Comparison of ENCODE assay signal across 2 cellular contexts in the genomic region with DNA sequence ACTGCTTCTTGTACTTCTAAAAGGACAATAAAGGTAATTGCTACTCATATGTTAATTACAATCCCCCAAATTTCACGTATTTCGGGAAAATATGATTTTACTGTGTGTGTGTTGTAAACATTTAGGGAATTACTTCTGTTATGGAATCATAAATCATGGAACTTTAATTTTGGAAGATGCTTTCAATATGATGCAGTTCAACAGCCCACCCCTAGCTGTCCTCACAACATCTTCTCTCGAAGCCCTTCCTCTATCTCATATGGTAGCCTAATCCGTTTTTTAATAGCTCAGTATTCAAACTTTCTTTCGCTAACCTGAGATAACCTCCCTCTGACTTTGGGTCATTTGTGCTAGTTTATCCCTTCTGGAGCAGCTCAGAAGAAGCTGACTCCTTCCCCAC.
TF ChIP-seq lines count a peak whose summit lies in the region.

No MANE protein-coding gene starts in this region.

TF ChIP-seq in A549, 52 proteins besides CTCF, POLR2A, EP300 and RAD21:
- no peak for TF ChIP-seq JUN (IDR thresholded peaks at IDR 0.05)
- TF ChIP-seq, protein P1, sequence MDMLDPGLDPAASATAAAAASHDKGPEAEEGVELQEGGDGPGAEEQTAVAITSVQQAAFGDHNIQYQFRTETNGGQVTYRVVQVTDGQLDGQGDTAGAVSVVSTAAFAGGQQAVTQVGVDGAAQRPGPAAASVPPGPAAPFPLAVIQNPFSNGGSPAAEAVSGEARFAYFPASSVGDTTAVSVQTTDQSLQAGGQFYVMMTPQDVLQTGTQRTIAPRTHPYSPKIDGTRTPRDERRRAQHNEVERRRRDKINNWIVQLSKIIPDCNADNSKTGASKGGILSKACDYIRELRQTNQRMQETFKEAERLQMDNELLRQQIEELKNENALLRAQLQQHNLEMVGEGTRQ (IDR thresholded peaks at IDR 0.05), result no peak
- TF ChIP-seq POLR2AphosphoS2 (conservative IDR thresholded peaks at IDR 0.05; ENCODE audit: low read length), result no peak
- TF ChIP-seq, protein P2, sequence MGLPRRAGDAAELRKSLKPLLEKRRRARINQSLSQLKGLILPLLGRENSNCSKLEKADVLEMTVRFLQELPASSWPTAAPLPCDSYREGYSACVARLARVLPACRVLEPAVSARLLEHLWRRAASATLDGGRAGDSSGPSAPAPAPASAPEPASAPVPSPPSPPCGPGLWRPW (IDR thresholded peaks at IDR 0.05), result no peak
- TF ChIP-seq, protein P3, sequence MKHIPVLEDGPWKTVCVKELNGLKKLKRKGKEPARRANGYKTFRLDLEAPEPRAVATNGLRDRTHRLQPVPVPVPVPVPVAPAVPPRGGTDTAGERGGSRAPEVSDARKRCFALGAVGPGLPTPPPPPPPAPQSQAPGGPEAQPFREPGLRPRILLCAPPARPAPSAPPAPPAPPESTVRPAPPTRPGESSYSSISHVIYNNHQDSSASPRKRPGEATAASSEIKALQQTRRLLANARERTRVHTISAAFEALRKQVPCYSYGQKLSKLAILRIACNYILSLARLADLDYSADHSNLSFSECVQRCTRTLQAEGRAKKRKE (CRISPR knock-in tag; IDR thresholded peaks at IDR 0.05; ENCODE audit: low read depth), result no peak
- no peak for TF ChIP-seq CBX2 (IDR thresholded peaks at IDR 0.05; ENCODE audit: borderline replicate concordance, low read depth)
- no peak for TF ChIP-seq CHD2 (IDR thresholded peaks at IDR 0.05; ENCODE audit: low read length, partially characterized antibody)
TF ChIP-seq in A549: peak in this region for 0.

TF ChIP-seq in GM23338, 12 proteins besides CTCF, POLR2A, EP300 and RAD21:
- TF ChIP-seq, protein P4, sequence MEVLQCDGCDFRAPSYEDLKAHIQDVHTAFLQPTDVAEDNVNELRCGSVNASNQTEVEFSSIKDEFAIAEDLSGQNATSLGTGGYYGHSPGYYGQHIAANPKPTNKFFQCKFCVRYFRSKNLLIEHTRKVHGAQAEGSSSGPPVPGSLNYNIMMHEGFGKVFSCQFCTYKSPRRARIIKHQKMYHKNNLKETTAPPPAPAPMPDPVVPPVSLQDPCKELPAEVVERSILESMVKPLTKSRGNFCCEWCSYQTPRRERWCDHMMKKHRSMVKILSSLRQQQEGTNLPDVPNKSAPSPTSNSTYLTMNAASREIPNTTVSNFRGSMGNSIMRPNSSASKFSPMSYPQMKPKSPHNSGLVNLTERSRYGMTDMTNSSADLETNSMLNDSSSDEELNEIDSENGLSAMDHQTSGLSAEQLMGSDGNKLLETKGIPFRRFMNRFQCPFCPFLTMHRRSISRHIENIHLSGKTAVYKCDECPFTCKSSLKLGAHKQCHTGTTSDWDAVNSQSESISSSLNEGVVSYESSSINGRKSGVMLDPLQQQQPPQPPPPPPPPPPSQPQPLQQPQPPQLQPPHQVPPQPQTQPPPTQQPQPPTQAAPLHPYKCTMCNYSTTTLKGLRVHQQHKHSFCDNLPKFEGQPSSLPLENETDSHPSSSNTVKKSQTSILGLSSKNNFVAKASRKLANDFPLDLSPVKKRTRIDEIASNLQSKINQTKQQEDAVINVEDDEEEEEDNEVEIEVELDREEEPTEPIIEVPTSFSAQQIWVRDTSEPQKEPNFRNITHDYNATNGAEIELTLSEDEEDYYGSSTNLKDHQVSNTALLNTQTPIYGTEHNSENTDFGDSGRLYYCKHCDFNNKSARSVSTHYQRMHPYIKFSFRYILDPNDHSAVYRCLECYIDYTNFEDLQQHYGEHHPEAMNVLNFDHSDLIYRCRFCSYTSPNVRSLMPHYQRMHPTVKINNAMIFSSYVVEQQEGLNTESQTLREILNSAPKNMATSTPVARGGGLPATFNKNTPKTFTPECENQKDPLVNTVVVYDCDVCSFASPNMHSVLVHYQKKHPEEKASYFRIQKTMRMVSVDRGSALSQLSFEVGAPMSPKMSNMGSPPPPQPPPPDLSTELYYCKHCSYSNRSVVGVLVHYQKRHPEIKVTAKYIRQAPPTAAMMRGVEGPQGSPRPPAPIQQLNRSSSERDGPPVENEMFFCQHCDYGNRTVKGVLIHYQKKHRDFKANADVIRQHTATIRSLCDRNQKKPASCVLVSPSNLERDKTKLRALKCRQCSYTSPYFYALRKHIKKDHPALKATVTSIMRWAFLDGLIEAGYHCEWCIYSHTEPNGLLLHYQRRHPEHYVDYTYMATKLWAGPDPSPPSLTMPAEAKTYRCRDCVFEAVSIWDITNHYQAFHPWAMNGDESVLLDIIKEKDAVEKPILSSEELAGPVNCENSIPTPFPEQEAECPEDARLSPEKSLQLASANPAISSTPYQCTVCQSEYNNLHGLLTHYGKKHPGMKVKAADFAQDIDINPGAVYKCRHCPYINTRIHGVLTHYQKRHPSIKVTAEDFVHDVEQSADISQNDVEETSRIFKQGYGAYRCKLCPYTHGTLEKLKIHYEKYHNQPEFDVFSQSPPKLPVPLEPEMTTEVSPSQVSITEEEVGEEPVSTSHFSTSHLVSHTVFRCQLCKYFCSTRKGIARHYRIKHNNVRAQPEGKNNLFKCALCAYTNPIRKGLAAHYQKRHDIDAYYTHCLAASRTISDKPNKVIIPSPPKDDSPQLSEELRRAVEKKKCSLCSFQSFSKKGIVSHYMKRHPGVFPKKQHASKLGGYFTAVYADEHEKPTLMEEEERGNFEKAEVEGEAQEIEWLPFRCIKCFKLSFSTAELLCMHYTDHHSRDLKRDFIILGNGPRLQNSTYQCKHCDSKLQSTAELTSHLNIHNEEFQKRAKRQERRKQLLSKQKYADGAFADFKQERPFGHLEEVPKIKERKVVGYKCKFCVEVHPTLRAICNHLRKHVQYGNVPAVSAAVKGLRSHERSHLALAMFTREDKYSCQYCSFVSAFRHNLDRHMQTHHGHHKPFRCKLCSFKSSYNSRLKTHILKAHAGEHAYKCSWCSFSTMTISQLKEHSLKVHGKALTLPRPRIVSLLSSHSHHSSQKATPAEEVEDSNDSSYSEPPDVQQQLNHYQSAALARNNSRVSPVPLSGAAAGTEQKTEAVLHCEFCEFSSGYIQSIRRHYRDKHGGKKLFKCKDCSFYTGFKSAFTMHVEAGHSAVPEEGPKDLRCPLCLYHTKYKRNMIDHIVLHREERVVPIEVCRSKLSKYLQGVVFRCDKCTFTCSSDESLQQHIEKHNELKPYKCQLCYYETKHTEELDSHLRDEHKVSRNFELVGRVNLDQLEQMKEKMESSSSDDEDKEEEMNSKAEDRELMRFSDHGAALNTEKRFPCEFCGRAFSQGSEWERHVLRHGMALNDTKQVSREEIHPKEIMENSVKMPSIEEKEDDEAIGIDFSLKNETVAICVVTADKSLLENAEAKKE (CRISPR knock-in tag; IDR thresholded peaks at IDR 0.05), result no peak
- TF ChIP-seq STAT1 (IDR thresholded peaks at IDR 0.05; ENCODE audit: unreplicated experiment), result no peak
- TF ChIP-seq ZNF114 (CRISPR knock-in tag; IDR thresholded peaks at IDR 0.05), result no peak
- TF ChIP-seq NANOG (IDR thresholded peaks at IDR 0.05; ENCODE audit: borderline replicate concordance), result no peak
- TF ChIP-seq, protein P5, sequence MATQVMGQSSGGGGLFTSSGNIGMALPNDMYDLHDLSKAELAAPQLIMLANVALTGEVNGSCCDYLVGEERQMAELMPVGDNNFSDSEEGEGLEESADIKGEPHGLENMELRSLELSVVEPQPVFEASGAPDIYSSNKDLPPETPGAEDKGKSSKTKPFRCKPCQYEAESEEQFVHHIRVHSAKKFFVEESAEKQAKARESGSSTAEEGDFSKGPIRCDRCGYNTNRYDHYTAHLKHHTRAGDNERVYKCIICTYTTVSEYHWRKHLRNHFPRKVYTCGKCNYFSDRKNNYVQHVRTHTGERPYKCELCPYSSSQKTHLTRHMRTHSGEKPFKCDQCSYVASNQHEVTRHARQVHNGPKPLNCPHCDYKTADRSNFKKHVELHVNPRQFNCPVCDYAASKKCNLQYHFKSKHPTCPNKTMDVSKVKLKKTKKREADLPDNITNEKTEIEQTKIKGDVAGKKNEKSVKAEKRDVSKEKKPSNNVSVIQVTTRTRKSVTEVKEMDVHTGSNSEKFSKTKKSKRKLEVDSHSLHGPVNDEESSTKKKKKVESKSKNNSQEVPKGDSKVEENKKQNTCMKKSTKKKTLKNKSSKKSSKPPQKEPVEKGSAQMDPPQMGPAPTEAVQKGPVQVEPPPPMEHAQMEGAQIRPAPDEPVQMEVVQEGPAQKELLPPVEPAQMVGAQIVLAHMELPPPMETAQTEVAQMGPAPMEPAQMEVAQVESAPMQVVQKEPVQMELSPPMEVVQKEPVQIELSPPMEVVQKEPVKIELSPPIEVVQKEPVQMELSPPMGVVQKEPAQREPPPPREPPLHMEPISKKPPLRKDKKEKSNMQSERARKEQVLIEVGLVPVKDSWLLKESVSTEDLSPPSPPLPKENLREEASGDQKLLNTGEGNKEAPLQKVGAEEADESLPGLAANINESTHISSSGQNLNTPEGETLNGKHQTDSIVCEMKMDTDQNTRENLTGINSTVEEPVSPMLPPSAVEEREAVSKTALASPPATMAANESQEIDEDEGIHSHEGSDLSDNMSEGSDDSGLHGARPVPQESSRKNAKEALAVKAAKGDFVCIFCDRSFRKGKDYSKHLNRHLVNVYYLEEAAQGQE (IDR thresholded peaks at IDR 0.05; ENCODE audit: unreplicated experiment), result no peak
- TF ChIP-seq, protein P6, sequence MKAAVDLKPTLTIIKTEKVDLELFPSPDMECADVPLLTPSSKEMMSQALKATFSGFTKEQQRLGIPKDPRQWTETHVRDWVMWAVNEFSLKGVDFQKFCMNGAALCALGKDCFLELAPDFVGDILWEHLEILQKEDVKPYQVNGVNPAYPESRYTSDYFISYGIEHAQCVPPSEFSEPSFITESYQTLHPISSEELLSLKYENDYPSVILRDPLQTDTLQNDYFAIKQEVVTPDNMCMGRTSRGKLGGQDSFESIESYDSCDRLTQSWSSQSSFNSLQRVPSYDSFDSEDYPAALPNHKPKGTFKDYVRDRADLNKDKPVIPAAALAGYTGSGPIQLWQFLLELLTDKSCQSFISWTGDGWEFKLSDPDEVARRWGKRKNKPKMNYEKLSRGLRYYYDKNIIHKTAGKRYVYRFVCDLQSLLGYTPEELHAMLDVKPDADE (IDR thresholded peaks at IDR 0.05), result no peak
- no peak for TF ChIP-seq POLR2AphosphoS5 (IDR thresholded peaks at IDR 0.05; ENCODE audit: low read depth)
- TF ChIP-seq EZH2 (IDR thresholded peaks at IDR 0.05; ENCODE audit: low read depth, unreplicated experiment), result no peak
- TF ChIP-seq ZNF331 (CRISPR knock-in tag; IDR thresholded peaks at IDR 0.05; ENCODE audit: low read depth), result no peak
- TF ChIP-seq EZH2phosphoT487 (IDR thresholded peaks at IDR 0.05; ENCODE audit: unreplicated experiment), result no peak
- TF ChIP-seq CREB1 (CRISPR knock-in tag; IDR thresholded peaks at IDR 0.05; ENCODE audit: low read depth), result no peak
- TF ChIP-seq JUNB (IDR thresholded peaks at IDR 0.05; ENCODE audit: unreplicated experiment), result no peak
